In the genomic region with DNA sequence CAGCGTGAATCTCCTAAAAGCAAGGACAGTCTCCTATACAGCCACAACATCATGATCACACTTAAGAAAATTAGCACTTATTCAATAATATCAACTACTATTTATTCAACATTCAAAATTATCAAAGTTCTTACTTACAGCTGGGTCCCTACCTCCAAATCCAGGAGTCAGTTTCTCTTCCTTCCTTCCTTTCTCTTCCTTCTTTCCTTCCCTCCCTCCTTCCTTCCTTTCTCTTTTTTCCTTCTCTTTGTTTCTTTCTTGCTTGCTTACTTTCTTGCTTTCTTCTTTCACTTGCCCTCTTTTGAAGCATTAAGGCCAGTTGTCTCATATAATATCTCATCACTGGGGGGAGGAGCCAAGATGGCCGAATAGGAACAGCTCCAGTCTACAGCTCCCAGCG, we compare ENCODE assay signal across 31 cellular contexts.
"Had no signal": no experiment of that assay in that cellular context is flagged by ENCODE, and none has a peak within 500 bp of the region (broad histone marks: within the 10 kb centered on the region; RNA-seq: fewer than 3 reads in every experiment).

No MANE protein-coding gene starts in this region.

- H3K4me1 ChIP-seq: ascending aorta had no signal

- H3K4me3 Mint-ChIP-seq: activated CD4-positive, alpha-beta T cell treated with anti-CD3 and anti-CD28 coated beads, Interleukin-2, amount 10 ng/mL, durations not matched to agents 24 days and 14 days; activated CD8-positive, alpha-beta T cell treated with anti-CD3 and anti-CD28 coated beads for 36 hours; activated naive CD4-positive, alpha-beta T cell treated with anti-CD3 and anti-CD28 coated beads, Interleukin-2, amount 50 U/mL, for 24 hours; activated naive CD8-positive, alpha-beta T cell treated with anti-CD3 and anti-CD28 coated beads, Interleukin-2, amount 10 ng/mL, durations not matched to agents 7 days and 5 days; activated T-cell treated with anti-CD3 and anti-CD28 coated beads, Interleukin-2, amount 50 U/mL, for 24 hours; central memory CD8-positive, alpha-beta T cell had no signal

- H3K4me3 ChIP-seq: ascending aorta, cardiac muscle cell, PC-9 had no signal

- H3K36me3 Mint-ChIP-seq: activated naive CD4-positive, alpha-beta T cell treated with anti-CD3 and anti-CD28 coated beads, Interleukin-2, amount 50 U/mL, for 24 hours; activated naive CD8-positive, alpha-beta T cell treated with anti-CD3 and anti-CD28 coated beads, Interleukin-2, amount 10 ng/mL, durations not matched to agents 7 days and 5 days had no signal

- H2AFZ ChIP-seq: PC-9 had no signal

- H3K9me3 ChIP-seq: ascending aorta had no signal

- H3K36me3 ChIP-seq: ascending aorta, cardiac muscle cell, WERI-Rb-1 had no signal

- H3K27me3 ChIP-seq: ascending aorta, cardiac muscle cell had no signal

- FAIRE-seq: RCC 7860 had no signal

- H3K4me1 Mint-ChIP-seq: activated CD4-positive, alpha-beta T cell treated with anti-CD3 and anti-CD28 coated beads, Interleukin-2, amount 10 ng/mL, durations not matched to agents 24 days and 14 days; activated naive CD4-positive, alpha-beta T cell treated with anti-CD3 and anti-CD28 coated beads, Interleukin-2, amount 50 U/mL, for 24 hours; activated naive CD8-positive, alpha-beta T cell treated with anti-CD3 and anti-CD28 coated beads, Interleukin-2, amount 10 ng/mL, durations not matched to agents 7 days and 5 days; central memory CD8-positive, alpha-beta T cell had no signal

- H3K27ac Mint-ChIP-seq: activated CD4-positive, alpha-beta T cell treated with anti-CD3 and anti-CD28 coated beads, Interleukin-2, amount 10 ng/mL, durations not matched to agents 24 days and 14 days; activated CD8-positive, alpha-beta T cell treated with anti-CD3 and anti-CD28 coated beads for 36 hours; activated naive CD4-positive, alpha-beta T cell treated with anti-CD3 and anti-CD28 coated beads, Interleukin-2, amount 50 U/mL, for 24 hours; activated naive CD8-positive, alpha-beta T cell treated with anti-CD3 and anti-CD28 coated beads, Interleukin-2, amount 10 ng/mL, durations not matched to agents 7 days and 5 days; activated T-cell treated with anti-CD3 and anti-CD28 coated beads, Interleukin-2, amount 50 U/mL, for 24 hours; activated T-helper 2 cell treated with anti-CD3 and anti-CD28 coated beads, Interferon-gamma antibody, Interleukin-2, Interleukin-4, amounts not matched to agents 10 μg/mL and 5 μg/mL and 100 μg/mL, durations not matched to agents 14 hours and 24 hours and 36 hours had no signal

- H3K27ac ChIP-seq: ascending aorta, cardiac muscle cell, PC-9, RWPE1, WERI-Rb-1 had no signal

- H3K9me3 Mint-ChIP-seq: activated CD4-positive, alpha-beta T cell treated with anti-CD3 and anti-CD28 coated beads, Interleukin-2, amount 10 ng/mL, durations not matched to agents 24 days and 14 days; activated CD8-positive, alpha-beta T cell treated with anti-CD3 and anti-CD28 coated beads for 36 hours; activated naive CD4-positive, alpha-beta T cell treated with anti-CD3 and anti-CD28 coated beads, Interleukin-2, amount 50 U/mL, for 24 hours; activated naive CD8-positive, alpha-beta T cell treated with anti-CD3 and anti-CD28 coated beads, Interleukin-2, amount 10 ng/mL, durations not matched to agents 7 days and 5 days; activated T-cell treated with anti-CD3 and anti-CD28 coated beads, Interleukin-2, amount 50 U/mL, for 24 hours; activated T-helper 2 cell treated with anti-CD3 and anti-CD28 coated beads, Interferon-gamma antibody, Interleukin-2, Interleukin-4, amounts not matched to agents 10 μg/mL and 5 μg/mL and 100 μg/mL, durations not matched to agents 14 hours and 24 hours and 36 hours; central memory CD8-positive, alpha-beta T cell had no signal

- DNase-seq: activated CD4-positive, alpha-beta T cell treated with anti-CD3 and anti-CD28 coated beads, Interleukin-2, amount 10 ng/mL, durations not matched to agents 24 days and 14 days; activated CD4-positive, alpha-beta T cell treated with anti-CD3 and anti-CD28 coated beads, Interleukin-2, amount 50 U/mL, for 4 hours; activated CD8-positive, alpha-beta T cell treated with anti-CD3 and anti-CD28 coated beads for 36 hours; activated gamma-delta T cell; activated naive CD4-positive, alpha-beta T cell treated with Interleukin-2 at 50 U/mL for 16 hours; activated naive CD8-positive, alpha-beta T cell treated with anti-CD3 and anti-CD28 coated beads, Interleukin-2, amount 10 ng/mL, durations not matched to agents 7 days and 5 days; activated T-cell treated with anti-CD3 and anti-CD28 coated beads, Interleukin-2, amount 50 U/mL, for 24 hours; amygdala; Karpas-422; NCI-H1048; NCI-H1105 treated with DMSO at 0.1 percent for 48 hours; NCI-H1436; NCI-H1694; NCI-H1930; NCI-H2081 treated with DMSO at 0.1 percent for 48 hours; NCI-H345; NCI-H524 treated with DMSO at 0.1 percent for 48 hours; PC-9; SIG-M5; SW 1271; T-helper 1 cell; T-helper 2 cell; T-helper 9 cell; WERI-Rb-1 had no signal

- H3K4me2 ChIP-seq: PC-9 had no signal
